Comparison of ENCODE assay signal across 27 cellular contexts in the genomic region with DNA sequence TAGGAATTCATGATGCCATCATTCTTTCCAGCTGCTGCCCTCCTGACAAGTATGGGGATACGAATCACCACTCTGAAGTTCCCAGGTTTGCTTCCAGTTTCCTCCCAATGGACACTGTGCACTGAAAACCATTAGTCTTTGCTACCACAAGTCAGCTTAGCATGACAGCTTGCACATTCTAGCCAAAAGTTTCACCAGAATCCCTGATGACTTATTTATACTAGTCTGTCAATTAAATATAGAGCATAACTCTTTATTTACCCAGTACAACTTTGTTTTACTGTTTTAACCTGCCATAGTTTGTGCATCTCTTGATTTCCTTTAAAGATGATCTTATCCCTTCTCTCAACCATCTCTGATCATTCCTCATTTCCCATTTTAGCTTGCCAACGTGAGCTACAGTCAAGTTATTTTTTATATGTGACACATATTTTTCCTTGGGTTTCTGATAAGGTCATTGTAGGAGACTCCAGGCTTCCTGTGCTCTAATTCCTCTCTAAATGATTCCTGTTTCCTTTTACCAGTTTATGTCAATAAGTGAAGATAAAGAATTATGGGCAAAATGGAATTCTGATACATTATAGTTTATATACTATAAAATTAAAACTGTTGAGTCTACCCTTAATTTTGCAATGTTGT.
DNase-seq lines count a peak whose midpoint lies in the region; ATAC-seq, FAIRE-seq and TF ChIP-seq lines count a peak whose summit lies in the region.
"Had no signal": no experiment of that assay in that cellular context is flagged by ENCODE, and none has a peak within 500 bp of the region (broad histone marks: within the 10 kb centered on the region; RNA-seq: fewer than 3 reads in every experiment).

No MANE protein-coding gene starts in this region.

- no peaks in the 10 kb centered on the region for H3K9me3 ChIP-seq in endothelial cell of umbilical vein (replicated peaks; ENCODE audit: control insufficient read depth, insufficient read depth, low read length)
- H3K9me3 ChIP-seq in right cardiac atrium (ENCODE audit: control insufficient read depth, low read length) = no peaks in the 10 kb centered on the region
- H3K9me3 ChIP-seq: BE2C, HAP-1, ovary, tibial nerve had no signal

- H3K27me3 Mint-ChIP-seq in natural killer cell (ENCODE audit: low read depth in 2 of 2) = no peaks in the 10 kb centered on the region
- H3K27me3 Mint-ChIP-seq: activated CD8-positive, alpha-beta T cell treated with anti-CD3 and anti-CD28 coated beads for 36 hours; effector memory CD8-positive, alpha-beta T cell; naive thymus-derived CD8-positive, alpha-beta T cell had no signal

- no peak overlapping the region for H2AFZ ChIP-seq in endothelial cell of umbilical vein (ENCODE audit: low read depth, low read length)

- intact Hi-C loops in endothelial cell of umbilical vein (cut with micrococcal nuclease) = loop anchor here (1.0 to 10.0 kb wide), 7 partner anchors 15 to 529 kb away; no protein-coding TSS in a partner anchor
- intact Hi-C loops in right cardiac atrium (cut with DNase I) = no loop called here
- intact Hi-C loops in natural killer cell (cut with micrococcal nuclease) = no loop called here

- POLR2A ChIA-PET in endothelial cell of umbilical vein (lab: Charles Lee) = no interaction called here

- dilution Hi-C loops in endothelial cell of umbilical vein (cut with MboI; ENCODE audit: extremely low pct_ligation_motif_present, low sequenced_read_pairs) = no loop called here

- no peak for TF ChIP-seq POLR2A in endothelial cell of umbilical vein (IDR thresholded peaks at IDR 0.05; ENCODE audit: low read depth, low read length)

- 26% methylated on average over 2 of the region's 2 CpGs for WGBS in right cardiac atrium

- no peaks in the 10 kb centered on the region for H3K79me2 ChIP-seq in endothelial cell of umbilical vein (ENCODE audit: control insufficient read depth, insufficient read depth, low read length)

- peaks cover 8 to 9% of the 10 kb centered on the region in 2 donors for H3K9me3 Mint-ChIP-seq in natural killer cell
- H3K9me3 Mint-ChIP-seq: activated CD8-positive, alpha-beta T cell treated with anti-CD3 and anti-CD28 coated beads for 36 hours had no signal

- no peaks in the 10 kb centered on the region for H4K20me1 ChIP-seq in endothelial cell of umbilical vein (replicated peaks; ENCODE audit: control insufficient read depth, extremely low read depth, insufficient read depth, low read length)

- FAIRE-seq in endothelial cell of umbilical vein (lab: Jason Lieb, UNC) (peak; percentile 71), HTR-8/SVneo (lab: Jason Lieb, UNC) (no peak)
- FAIRE-seq: keratinocyte had no signal

- ATAC-seq in right cardiac atrium = peak; percentile 59 to 64
- ATAC-seq in GM19467 (IDR thresholded peaks at IDR 0.05; ENCODE audit: unreplicated experiment) = no peak
- no peak for ATAC-seq in natural killer cell
- ATAC-seq: activated CD8-positive, alpha-beta T cell treated with anti-CD3 and anti-CD28 coated beads for 36 hours; effector memory CD8-positive, alpha-beta T cell; foreskin keratinocyte; naive thymus-derived CD8-positive, alpha-beta T cell had no signal

- no peaks in the 10 kb centered on the region for H3K9me1 ChIP-seq in endothelial cell of umbilical vein (replicated peaks; ENCODE audit: control insufficient read depth, extremely low read depth, insufficient read depth, low read length)

- no peak overlapping the region for H3K27ac Mint-ChIP-seq in natural killer cell
- H3K27ac Mint-ChIP-seq: activated CD8-positive, alpha-beta T cell treated with anti-CD3 and anti-CD28 coated beads for 36 hours; effector memory CD8-positive, alpha-beta T cell; naive thymus-derived CD8-positive, alpha-beta T cell had no signal

- no peaks in the 10 kb centered on the region for H3K4me1 Mint-ChIP-seq in natural killer cell
- H3K4me1 Mint-ChIP-seq: naive thymus-derived CD8-positive, alpha-beta T cell had no signal

- H3K4me3 ChIP-seq in endothelial cell of umbilical vein (replicated peaks in 1 of 3; ENCODE audit: insufficient read depth in 1 of 3, low read depth in 1 of 3, low read length in 3 of 3) = no peak overlapping the region
- H3K4me3 ChIP-seq in right cardiac atrium (ENCODE audit: low read length) = no peak overlapping the region
- H3K4me3 ChIP-seq: HAP-1, ovary, tibial nerve had no signal

- TF ChIP-seq CTCF in endothelial cell of umbilical vein (IDR thresholded peaks at IDR 0.05; ENCODE audit: extremely low read depth in 1 of 2, insufficient read depth in 1 of 2, low read depth in 1 of 2, low read length in 2 of 2) (no peak), natural killer cell (IDR thresholded peaks at IDR 0.05) (no peak)

- no TSS peak for BruUV-seq in endothelial cell of umbilical vein (replicated peaks; lab: Mats Ljungman, UMichigan)

- no peaks in the 10 kb centered on the region for H3K27me3 ChIP-seq in endothelial cell of umbilical vein (ENCODE audit: control insufficient read depth in 2 of 2, insufficient read depth in 2 of 2, low read length in 2 of 2)
- no peaks in the 10 kb centered on the region for H3K27me3 ChIP-seq in right cardiac atrium (ENCODE audit: control insufficient read depth, insufficient read depth)
- H3K27me3 ChIP-seq: BE2C, foreskin keratinocyte, ovary, tibial nerve had no signal

- DNase-seq in M059J (ENCODE audit: low read depth) (peak; percentile 63), endothelial cell of umbilical vein (ENCODE audit: low read depth, low spot score) (peak; percentile 71), right cardiac atrium (no peak), HTR-8/SVneo (ENCODE audit: insufficient read length, low spot score) (no peak), NCI-H446 (lab: John Stamatoyannopoulos, UW) (no peak), natural killer cell (no peak)
- DNase-seq: activated CD4-positive, CD25-positive, alpha-beta regulatory T cell; activated CD8-positive, alpha-beta T cell treated with anti-CD3 and anti-CD28 coated beads for 36 hours; activated T-cell treated with anti-CD3 and anti-CD28 coated beads, Interleukin-2, amount 50 U/mL, for 1 hour; anterior cingulate cortex; BE2C; COR-L47; effector memory CD8-positive, alpha-beta T cell; mesendoderm; naive thymus-derived CD8-positive, alpha-beta T cell; NCI-H2107; NCI-H510A treated with DMSO at 0.1 percent for 48 hours; ovary; RPMI8226; stimulated activated CD4-positive, alpha-beta T cell treated with anti-CD3 and anti-CD28 coated beads, Interleukin-2, amount 100 ng/mL, for 24 hours; stimulated activated naive CD4-positive, alpha-beta T cell; T-helper 9 cell had no signal

- H3K36me3 Mint-ChIP-seq in natural killer cell = no peaks in the 10 kb centered on the region
- H3K36me3 Mint-ChIP-seq: naive thymus-derived CD8-positive, alpha-beta T cell had no signal

- H3K4me1 ChIP-seq in endothelial cell of umbilical vein (ENCODE audit: control insufficient read depth, extremely low read depth, insufficient read depth, low read length) = peaks cover 32% of the 10 kb centered on the region
- H3K4me1 ChIP-seq in right cardiac atrium (ENCODE audit: control insufficient read depth, insufficient read depth, low read length) = no peaks in the 10 kb centered on the region
- H3K4me1 ChIP-seq: BE2C, foreskin keratinocyte, HAP-1 had no signal

- H3K4me2 ChIP-seq in endothelial cell of umbilical vein (ENCODE audit: insufficient read depth, low read length) = peak overlapping the region; percentile 70

- no peak overlapping the region for H3K4me3 Mint-ChIP-seq in natural killer cell
- H3K4me3 Mint-ChIP-seq: activated CD8-positive, alpha-beta T cell treated with anti-CD3 and anti-CD28 coated beads for 36 hours; effector memory CD8-positive, alpha-beta T cell; naive thymus-derived CD8-positive, alpha-beta T cell had no signal

- H3K27ac ChIP-seq in endothelial cell of umbilical vein (ENCODE audit: insufficient read depth, low read depth, low read length) = peak overlapping the region; percentile 86
- H3K27ac ChIP-seq in right cardiac atrium (ENCODE audit: low read length) = no peak overlapping the region
- H3K27ac ChIP-seq: foreskin keratinocyte, ovary had no signal

- CTCF ChIA-PET in endothelial cell of umbilical vein (lab: Charles Lee) = interaction anchor here (1.0 to 2.1 kb wide), 2 partner anchors 95 to 133 kb away, joined by 3 to 10 read pairs; no protein-coding TSS in a partner anchor

- no peaks in the 10 kb centered on the region for H3K36me3 ChIP-seq in endothelial cell of umbilical vein (ENCODE audit: control insufficient read depth in 2 of 2, extremely low read depth in 1 of 2, insufficient read depth in 2 of 2, low read length in 2 of 2)
- H3K36me3 ChIP-seq: BE2C, HAP-1, ovary, tibial nerve had no signal

- H3K9ac ChIP-seq in endothelial cell of umbilical vein (replicated peaks; ENCODE audit: extremely low read depth, insufficient read depth, low read length) = peak overlapping the region; percentile 8

TF ChIP-seq in endothelial cell of umbilical vein, 7 proteins besides CTCF, POLR2A, EP300 and RAD21:
- TF ChIP-seq, protein P1, sequence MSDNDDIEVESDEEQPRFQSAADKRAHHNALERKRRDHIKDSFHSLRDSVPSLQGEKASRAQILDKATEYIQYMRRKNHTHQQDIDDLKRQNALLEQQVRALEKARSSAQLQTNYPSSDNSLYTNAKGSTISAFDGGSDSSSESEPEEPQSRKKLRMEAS (IDR thresholded peaks at IDR 0.05; ENCODE audit: insufficient read depth, insufficient read length) = no peak
- peak; percentile 64 for TF ChIP-seq GATA2 (IDR thresholded peaks at IDR 0.05; ENCODE audit: insufficient read depth, insufficient read length, low read depth, low read length)
- peak; percentile 18 for TF ChIP-seq FOS (IDR thresholded peaks at IDR 0.05; ENCODE audit: borderline replicate concordance, insufficient read depth, low read length)
- TF ChIP-seq JUN (IDR thresholded peaks at IDR 0.05; ENCODE audit: borderline replicate concordance, insufficient read depth, insufficient read length, low read depth) = peak; percentile 49

Comparison
In these comparisons a context has a peak if more than half of its experiments do, and no peak if none do; other contexts are left out.
1. DNase-seq: peak in M059J (single experiment) and endothelial cell of umbilical vein (single experiment); none in right cardiac atrium (0 of 3), HTR-8/SVneo (single experiment), NCI-H446 (0 of 2) and natural killer cell (single experiment).
2. ATAC-seq: peak in right cardiac atrium (2 of 2); none in GM19467 (single experiment) and natural killer cell (0 of 3).